8 cellular contexts compared by ENCODE assay signal in the genomic region with DNA sequence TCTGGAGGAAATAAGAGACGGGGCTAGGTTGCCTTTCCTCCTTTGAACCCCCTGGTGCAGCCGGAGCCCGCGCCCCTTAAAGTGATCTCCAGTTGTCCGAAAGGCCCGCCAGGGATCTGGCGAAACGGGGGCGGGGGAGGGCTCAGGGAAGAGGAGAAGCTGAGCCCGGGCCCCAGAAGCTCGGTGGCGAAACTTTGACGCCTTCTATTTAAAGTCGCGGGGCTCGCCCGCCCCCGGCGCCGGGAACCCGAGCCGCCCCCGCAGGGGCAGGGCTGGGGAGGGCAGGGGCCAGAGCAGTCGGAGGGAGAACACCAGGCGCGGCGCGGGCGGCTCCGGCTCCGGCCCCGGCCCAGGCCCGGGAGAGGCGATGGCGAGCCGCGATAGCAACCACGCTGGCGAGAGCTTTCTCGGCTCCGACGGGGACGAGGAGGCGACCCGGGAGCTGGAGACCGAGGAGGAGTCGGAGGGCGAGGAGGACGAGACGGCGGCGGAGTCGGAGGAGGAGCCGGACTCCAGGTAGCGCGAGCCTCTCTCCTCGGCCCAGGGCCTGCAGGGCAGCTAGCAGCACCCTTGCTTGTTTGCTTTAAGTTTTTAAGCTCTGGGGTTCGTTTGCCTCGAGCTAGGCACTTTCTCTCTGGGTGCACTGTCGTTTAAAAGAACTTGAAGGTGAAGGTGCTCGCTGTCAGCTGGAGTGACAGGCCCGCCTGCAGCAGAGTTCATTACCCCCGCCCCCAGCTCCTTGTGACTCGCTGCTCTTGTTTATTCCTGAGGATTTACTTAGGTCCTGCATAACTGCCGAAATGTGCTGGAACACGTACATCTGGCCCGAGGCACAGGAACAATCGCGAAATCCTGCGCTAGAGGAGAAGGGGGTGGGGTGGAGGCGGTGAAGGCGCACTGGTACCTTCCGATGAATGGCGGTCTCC. TPM values are rescaled to one million over a fixed set of nuclear protein-coding genes. Genes with fewer than 3 reads are reported as not detected.
DNase-seq lines count a peak whose midpoint lies in the region; ATAC-seq and TF ChIP-seq lines count a peak whose summit lies in the region.

A gene (plus strand): TSS at position 296 of the 926 bp plus-strand sequence. CDS start 72 bp downstream, at position 368.

- no peaks in the 10 kb centered on the region for H3K79me2 ChIP-seq in GM23338 (replicated peaks; ENCODE audit: insufficient read depth)

- no peaks in the 10 kb centered on the region for H4K20me1 ChIP-seq in GM23338 (replicated peaks; ENCODE audit: insufficient read depth)

- H3K9ac ChIP-seq in iPS-20b (ENCODE audit: low read depth, low read length), result peak within 1 kb of the TSS; percentile 54; the same call in 1 of the 2 replicates

- H3K27ac Mint-ChIP-seq in GM23338, result no peak within 1 kb of the TSS
- H3K27ac Mint-ChIP-seq in chondrocyte (ENCODE audit: unreplicated experiment), result no peak within 1 kb of the TSS

- H3K36me3 ChIP-seq in GM23338 (ENCODE audit: insufficient read depth) (no peaks in the 10 kb centered on the region), iPS-20b (ENCODE audit: insufficient read depth, low read depth, low read length) (no peaks in the 10 kb centered on the region)

- H3K27me3 Mint-ChIP-seq in GM23338 (ENCODE audit: insufficient read depth, low read depth, poor library complexity) (peaks cover 12% of the 10 kb centered on the region), chondrocyte (ENCODE audit: low read depth) (no peaks in the 10 kb centered on the region)

- peaks cover 4% of the 10 kb centered on the region for H3F3A ChIP-seq in GM23338 (replicated peaks; ENCODE audit: low read depth)

- TF ChIP-seq CTCF in GM23338 (conservative IDR thresholded peaks at IDR 0.05; ENCODE audit: low read depth in 2 of 2) (no peak), chondrocyte (IDR thresholded peaks at IDR 0.05) (no peak), retinal pigment epithelial cell (conservative IDR thresholded peaks at IDR 0.05; ENCODE audit: low read depth, low read length) (no peak)

- H3K4me1 ChIP-seq in GM23338 (ENCODE audit: insufficient read depth), result peaks cover 11% of the 10 kb centered on the region; the same call in 1 of the 2 replicates
- 0 out of 2 replicates have a peak, but pooled peaks cover 4% of the 10 kb centered on the region for H3K4me1 ChIP-seq in iPS-20b (ENCODE audit: insufficient read depth, low read length)

- H3K4me2 ChIP-seq in GM23338, result peak within 1 kb of the TSS; percentile 90

- H3K9me3 Mint-ChIP-seq in GM23338 (peaks cover 8% of the 10 kb centered on the region; the same call in 2 of the 3 replicates), chondrocyte (ENCODE audit: low read depth) (no peaks in the 10 kb centered on the region)

- DNase-seq in GM23338 (ENCODE audit: low spot score), result peak; percentile 78
- DNase-seq in chondrocyte (ENCODE audit: low spot score), result no peak
- DNase-seq in retinal pigment epithelial cell (ENCODE audit: low read depth), result peak; percentile 28
- no peak for DNase-seq in COLO668 (lab: John Stamatoyannopoulos, UW; ENCODE audit: unreplicated experiment)
- no peak for DNase-seq in stimulated activated CD4-positive, alpha-beta T cell treated with anti-CD3 and anti-CD28 coated beads, Interleukin-12 subunit alpha, Interleukin-12 subunit beta, amount 100 ng/mL, for 4 hours
- no peak for DNase-seq in activated CD8-positive, alpha-beta memory T cell treated with anti-CD3 and anti-CD28 coated beads, Interleukin-2, amount 50 U/mL, for 48 hours

- H3K27ac ChIP-seq in GM23338 (ENCODE audit: low read depth) (no peak within 1 kb of the TSS), iPS-20b (ENCODE audit: low read length) (no peak within 1 kb of the TSS)

- peaks cover 4% of the 10 kb centered on the region; the same call in 1 of the 2 replicates for H3K9me2 ChIP-seq in GM23338 (ENCODE audit: insufficient read depth)

- H3K27me3 ChIP-seq in GM23338 (ENCODE audit: insufficient read depth), result peaks cover 9% of the 10 kb centered on the region; the same call in 1 of the 2 replicates
- H3K27me3 ChIP-seq in iPS-20b (ENCODE audit: insufficient read depth, low read length), result peaks cover 19% of the 10 kb centered on the region; the same call in 1 of the 2 replicates

- H3K9me3 ChIP-seq in iPS-20b (ENCODE audit: insufficient read depth, low read depth, low read length), result no peaks in the 10 kb centered on the region

- peak within 1 kb of the TSS; percentile 93 for H2AFZ ChIP-seq in GM23338

- H3K4me3 Mint-ChIP-seq in GM23338 (peak within 1 kb of the TSS; percentile 70), chondrocyte (ENCODE audit: unreplicated experiment) (peak within 1 kb of the TSS; percentile 47)

- H3K4me3 ChIP-seq in GM23338 (peak within 1 kb of the TSS; percentile 66), iPS-20b (ENCODE audit: low read length) (peak within 1 kb of the TSS; percentile 73), retinal pigment epithelial cell (ENCODE audit: low read length) (peak within 1 kb of the TSS; percentile 54)

- H3K4me1 Mint-ChIP-seq in GM23338 (peaks cover 20% of the 10 kb centered on the region), chondrocyte (ENCODE audit: low read depth) (peaks cover 5% of the 10 kb centered on the region)

- H3K36me3 Mint-ChIP-seq in GM23338 (ENCODE audit: low read depth) (peaks cover 13% of the 10 kb centered on the region), chondrocyte (ENCODE audit: low read depth) (peaks cover 11% of the 10 kb centered on the region)

- ATAC-seq in GM23338, result peak; percentile 84
- no peak for ATAC-seq in HG03025 (IDR thresholded peaks at IDR 0.05; ENCODE audit: low FRiP score, unreplicated experiment)

TF ChIP-seq in GM23338, 12 proteins besides CTCF, POLR2A, EP300 and RAD21 (continues in another document):
- TF ChIP-seq, protein P1, sequence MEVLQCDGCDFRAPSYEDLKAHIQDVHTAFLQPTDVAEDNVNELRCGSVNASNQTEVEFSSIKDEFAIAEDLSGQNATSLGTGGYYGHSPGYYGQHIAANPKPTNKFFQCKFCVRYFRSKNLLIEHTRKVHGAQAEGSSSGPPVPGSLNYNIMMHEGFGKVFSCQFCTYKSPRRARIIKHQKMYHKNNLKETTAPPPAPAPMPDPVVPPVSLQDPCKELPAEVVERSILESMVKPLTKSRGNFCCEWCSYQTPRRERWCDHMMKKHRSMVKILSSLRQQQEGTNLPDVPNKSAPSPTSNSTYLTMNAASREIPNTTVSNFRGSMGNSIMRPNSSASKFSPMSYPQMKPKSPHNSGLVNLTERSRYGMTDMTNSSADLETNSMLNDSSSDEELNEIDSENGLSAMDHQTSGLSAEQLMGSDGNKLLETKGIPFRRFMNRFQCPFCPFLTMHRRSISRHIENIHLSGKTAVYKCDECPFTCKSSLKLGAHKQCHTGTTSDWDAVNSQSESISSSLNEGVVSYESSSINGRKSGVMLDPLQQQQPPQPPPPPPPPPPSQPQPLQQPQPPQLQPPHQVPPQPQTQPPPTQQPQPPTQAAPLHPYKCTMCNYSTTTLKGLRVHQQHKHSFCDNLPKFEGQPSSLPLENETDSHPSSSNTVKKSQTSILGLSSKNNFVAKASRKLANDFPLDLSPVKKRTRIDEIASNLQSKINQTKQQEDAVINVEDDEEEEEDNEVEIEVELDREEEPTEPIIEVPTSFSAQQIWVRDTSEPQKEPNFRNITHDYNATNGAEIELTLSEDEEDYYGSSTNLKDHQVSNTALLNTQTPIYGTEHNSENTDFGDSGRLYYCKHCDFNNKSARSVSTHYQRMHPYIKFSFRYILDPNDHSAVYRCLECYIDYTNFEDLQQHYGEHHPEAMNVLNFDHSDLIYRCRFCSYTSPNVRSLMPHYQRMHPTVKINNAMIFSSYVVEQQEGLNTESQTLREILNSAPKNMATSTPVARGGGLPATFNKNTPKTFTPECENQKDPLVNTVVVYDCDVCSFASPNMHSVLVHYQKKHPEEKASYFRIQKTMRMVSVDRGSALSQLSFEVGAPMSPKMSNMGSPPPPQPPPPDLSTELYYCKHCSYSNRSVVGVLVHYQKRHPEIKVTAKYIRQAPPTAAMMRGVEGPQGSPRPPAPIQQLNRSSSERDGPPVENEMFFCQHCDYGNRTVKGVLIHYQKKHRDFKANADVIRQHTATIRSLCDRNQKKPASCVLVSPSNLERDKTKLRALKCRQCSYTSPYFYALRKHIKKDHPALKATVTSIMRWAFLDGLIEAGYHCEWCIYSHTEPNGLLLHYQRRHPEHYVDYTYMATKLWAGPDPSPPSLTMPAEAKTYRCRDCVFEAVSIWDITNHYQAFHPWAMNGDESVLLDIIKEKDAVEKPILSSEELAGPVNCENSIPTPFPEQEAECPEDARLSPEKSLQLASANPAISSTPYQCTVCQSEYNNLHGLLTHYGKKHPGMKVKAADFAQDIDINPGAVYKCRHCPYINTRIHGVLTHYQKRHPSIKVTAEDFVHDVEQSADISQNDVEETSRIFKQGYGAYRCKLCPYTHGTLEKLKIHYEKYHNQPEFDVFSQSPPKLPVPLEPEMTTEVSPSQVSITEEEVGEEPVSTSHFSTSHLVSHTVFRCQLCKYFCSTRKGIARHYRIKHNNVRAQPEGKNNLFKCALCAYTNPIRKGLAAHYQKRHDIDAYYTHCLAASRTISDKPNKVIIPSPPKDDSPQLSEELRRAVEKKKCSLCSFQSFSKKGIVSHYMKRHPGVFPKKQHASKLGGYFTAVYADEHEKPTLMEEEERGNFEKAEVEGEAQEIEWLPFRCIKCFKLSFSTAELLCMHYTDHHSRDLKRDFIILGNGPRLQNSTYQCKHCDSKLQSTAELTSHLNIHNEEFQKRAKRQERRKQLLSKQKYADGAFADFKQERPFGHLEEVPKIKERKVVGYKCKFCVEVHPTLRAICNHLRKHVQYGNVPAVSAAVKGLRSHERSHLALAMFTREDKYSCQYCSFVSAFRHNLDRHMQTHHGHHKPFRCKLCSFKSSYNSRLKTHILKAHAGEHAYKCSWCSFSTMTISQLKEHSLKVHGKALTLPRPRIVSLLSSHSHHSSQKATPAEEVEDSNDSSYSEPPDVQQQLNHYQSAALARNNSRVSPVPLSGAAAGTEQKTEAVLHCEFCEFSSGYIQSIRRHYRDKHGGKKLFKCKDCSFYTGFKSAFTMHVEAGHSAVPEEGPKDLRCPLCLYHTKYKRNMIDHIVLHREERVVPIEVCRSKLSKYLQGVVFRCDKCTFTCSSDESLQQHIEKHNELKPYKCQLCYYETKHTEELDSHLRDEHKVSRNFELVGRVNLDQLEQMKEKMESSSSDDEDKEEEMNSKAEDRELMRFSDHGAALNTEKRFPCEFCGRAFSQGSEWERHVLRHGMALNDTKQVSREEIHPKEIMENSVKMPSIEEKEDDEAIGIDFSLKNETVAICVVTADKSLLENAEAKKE (CRISPR knock-in tag; IDR thresholded peaks at IDR 0.05), result no peak
- no peak for TF ChIP-seq CREB1 (CRISPR knock-in tag; IDR thresholded peaks at IDR 0.05; ENCODE audit: low read depth)

RNA-seq across cellular contexts. Expression of the gene that starts here (rescaled TPM):
- total RNA-seq in GM23338 (2014; rRNA removed; shearing (Covaris generic)), result 0.49 and 1.2 TPM in 2 replicates
- polyA plus RNA-seq in GM23338 (2016; fragmentation: Nextera tagmentation; extraction: Ambion mirVana), result 0.42 and 0.45 TPM in 2 replicates
- total RNA-seq in chondrocyte, result 0.36 to 0.60 TPM (median 0.58 TPM) in 3 replicates

Comparison
In these comparisons a context has a peak if more than half of its experiments do, and no peak if none do; other contexts are left out.
1. DNase-seq: peak in GM23338 (single experiment) and retinal pigment epithelial cell (single experiment); none in chondrocyte (single experiment), COLO668 (single experiment), stimulated activated CD4-positive, alpha-beta T cell treated with anti-CD3 and anti-CD28 coated beads, Interleukin-12 subunit alpha, Interleukin-12 subunit beta, amount 100 ng/mL, for 4 hours (single experiment) and activated CD8-positive, alpha-beta memory T cell treated with anti-CD3 and anti-CD28 coated beads, Interleukin-2, amount 50 U/mL, for 48 hours (single experiment).
2. Peak in every context shown above with its lines, with median percentiles within 50 percentile points of each other: H3K4me3 ChIP-seq.